Comparison of ENCODE assay signal across 16 cellular contexts in the genomic region with DNA sequence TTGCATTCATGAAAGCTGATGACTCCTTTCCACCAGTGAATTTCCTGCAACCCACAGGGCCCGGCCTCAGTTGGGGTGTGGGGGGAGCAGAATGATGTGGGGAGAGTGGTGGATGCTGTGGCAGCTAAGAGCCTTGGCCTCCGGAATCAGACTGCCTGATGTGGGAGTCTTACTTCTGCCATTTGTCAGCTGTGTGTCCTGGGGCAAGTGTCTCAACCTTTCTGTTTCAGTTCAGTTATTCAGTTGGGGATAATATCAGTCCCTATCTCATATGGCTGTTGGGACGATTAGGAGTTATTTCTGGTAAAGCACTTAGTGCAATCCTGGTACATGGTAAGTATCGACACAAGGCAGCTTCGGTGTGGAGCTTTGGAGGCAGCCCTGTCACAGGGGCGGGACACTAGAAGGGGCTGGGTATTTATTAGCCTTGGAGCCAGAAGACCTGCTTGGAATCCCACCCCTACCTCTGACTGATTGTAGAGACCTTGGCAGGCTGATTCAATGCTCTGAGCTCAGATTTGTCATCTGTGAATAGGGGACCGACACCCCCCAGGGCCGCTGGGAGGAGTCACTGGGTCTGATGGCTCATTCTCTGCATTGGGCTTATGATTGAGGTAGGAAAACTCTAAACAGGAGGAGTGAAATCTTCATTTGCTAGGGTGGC. TPM values are rescaled to one million over a fixed set of nuclear protein-coding genes. Genes with fewer than 3 reads are reported as not detected.
DNase-seq lines count a peak whose midpoint lies in the region; ATAC-seq, FAIRE-seq and TF ChIP-seq lines count a peak whose summit lies in the region.
"Had no signal": no experiment of that assay in that cellular context is flagged by ENCODE, and none has a peak within 500 bp of the region (broad histone marks: within the 10 kb centered on the region; RNA-seq: fewer than 3 reads in every experiment).

No MANE protein-coding gene starts in this region.

- no peaks in the 10 kb centered on the region for H3K9me3 ChIP-seq in aorta (ENCODE audit: control insufficient read depth, low read length)

- intact Hi-C loops in Right ventricle myocardium inferior (cut with DNase I) (no loop called here), left cardiac atrium (cut with DNase I) (no loop called here), aorta (cut with DNase I) (no loop called here)

- no peaks in the 10 kb centered on the region for H3K36me3 Mint-ChIP-seq in nephron (ENCODE audit: low read depth)
- H3K36me3 Mint-ChIP-seq: stimulated activated naive B cell treated with anti-CD40 and anti-IgM and Interleukin-4, amounts not matched to agents 10 μg/mL and 1 μg/mL and 100 μg/mL, for 72 hours had no signal

- H3K36me3 ChIP-seq in aorta (ENCODE audit: control insufficient read depth in 1 of 2, insufficient read depth in 2 of 2, low read length in 1 of 2) = no peaks in the 10 kb centered on the region
- H3K36me3 ChIP-seq: cardiac muscle cell had no signal

- no peak for ATAC-seq in Right ventricle myocardium inferior
- ATAC-seq in left cardiac atrium = no peak
- ATAC-seq in aorta (ENCODE audit: low FRiP score) = no peak
- ATAC-seq in HG03280 (IDR thresholded peaks at IDR 0.05; ENCODE audit: unreplicated experiment) = no peak
- no peak for ATAC-seq in HG03521 (IDR thresholded peaks at IDR 0.05; ENCODE audit: unreplicated experiment)
- ATAC-seq: stimulated activated naive B cell treated with anti-CD40 and anti-IgM and Interleukin-4, amounts not matched to agents 10 μg/mL and 1 μg/mL and 100 μg/mL, for 72 hours had no signal

- no peak overlapping the region for H3K4me3 ChIP-seq in epithelial cell of esophagus (ENCODE audit: low read length)
- no peak overlapping the region for H3K4me3 ChIP-seq in aorta (ENCODE audit: low read length in 2 of 2)
- H3K4me3 ChIP-seq: cardiac muscle cell, SK-N-MC had no signal

- TF ChIP-seq CTCF in epithelial cell of esophagus (IDR thresholded peaks at IDR 0.05; ENCODE audit: insufficient read depth, low read depth, low read length, missing control alignments) (no peak), nephron (IDR thresholded peaks at IDR 0.05; ENCODE audit: unreplicated experiment in 3 of 3) (no peak)

- TF ChIP-seq POLR2A in H54 (IDR thresholded peaks at IDR 0.05; ENCODE audit: low read depth, low read length) = no peak

- FAIRE-seq in H54 (lab: Jason Lieb, UNC) = no peak

- DNase-seq in Right ventricle myocardium inferior (ENCODE audit: missing footprints) (peak; percentile 32), left cardiac atrium (no peak), epithelial cell of esophagus (ENCODE audit: low read depth) (peak; percentile 34), aorta (no peak), H54 (ENCODE audit: insufficient read length, low spot score) (no peak)
- DNase-seq: 8988T; activated effector memory CD4-positive, alpha-beta T cell treated with anti-CD3 and anti-CD28 coated beads, Interleukin-2, amount 50 U/mL, for 16 hours; MV-4-11; NCI-H2171 treated with DMSO at 0.1 percent for 48 hours; stimulated activated CD4-positive, alpha-beta T cell treated with anti-CD3 and anti-CD28 coated beads, Interleukin-4, amount 100 ng/mL, for 4 hours; stimulated activated naive B cell treated with anti-CD40 and anti-IgM and Interleukin-4, amounts not matched to agents 10 μg/mL and 1 μg/mL and 100 μg/mL, for 72 hours had no signal

- no peaks in the 10 kb centered on the region for H3K9me3 Mint-ChIP-seq in nephron
- H3K9me3 Mint-ChIP-seq: stimulated activated naive B cell treated with anti-CD40 and anti-IgM and Interleukin-4, amounts not matched to agents 10 μg/mL and 1 μg/mL and 100 μg/mL, for 72 hours had no signal

- peaks cover 27% of the 10 kb centered on the region for H3K4me1 Mint-ChIP-seq in nephron
- H3K4me1 Mint-ChIP-seq: stimulated activated naive B cell treated with anti-CD40 and anti-IgM and Interleukin-4, amounts not matched to agents 10 μg/mL and 1 μg/mL and 100 μg/mL, for 72 hours had no signal

- no peaks in the 10 kb centered on the region for H3K27me3 Mint-ChIP-seq in nephron (ENCODE audit: low read depth)

- H3K4me3 Mint-ChIP-seq in nephron = peak overlapping the region in 1 of 3 experiments; percentile 34
- H3K4me3 Mint-ChIP-seq: stimulated activated naive B cell treated with anti-CD40 and anti-IgM and Interleukin-4, amounts not matched to agents 10 μg/mL and 1 μg/mL and 100 μg/mL, for 72 hours had no signal

- peak overlapping the region; percentile 77 to 88 for H3K27ac ChIP-seq in aorta (ENCODE audit: low read depth in 1 of 2, low read length in 2 of 2)
- H3K27ac ChIP-seq: cardiac muscle cell, SK-N-MC had no signal

- WGBS in aorta, 2 donors = 26 to 30% methylated on average over 8 of the region's 8 CpGs

- peak overlapping the region; percentile 81 to 96 (median 91) for H3K27ac Mint-ChIP-seq in nephron
- H3K27ac Mint-ChIP-seq: stimulated activated naive B cell treated with anti-CD40 and anti-IgM and Interleukin-4, amounts not matched to agents 10 μg/mL and 1 μg/mL and 100 μg/mL, for 72 hours had no signal

- H3K27me3 ChIP-seq in aorta (ENCODE audit: control insufficient read depth in 1 of 2, insufficient read depth in 2 of 2, low read length in 1 of 2) = no peaks in the 10 kb centered on the region
- H3K27me3 ChIP-seq: cardiac muscle cell had no signal

- peaks cover 3% of the 10 kb centered on the region in 2 donors for H3K4me1 ChIP-seq in aorta (ENCODE audit: control insufficient read depth in 1 of 2, insufficient read depth in 2 of 2, low read length in 2 of 2)

RNA-seq across cellular contexts. Expression of gene ARHGEF10L, which starts 19.6 kb away (rescaled TPM):
- total RNA-seq in Right ventricle myocardium inferior (59.9 TPM), left cardiac atrium (10 to 100 TPM; 40.6 to 44.9 TPM), aorta (100 to 1,000 TPM; 143 to 190 TPM)
- 100 to 1,000 TPM in 1 of 2 donors, 10 to 100 TPM in 1; 24.0 to 122 TPM for polyA plus RNA-seq in aorta

Comparison
In these comparisons a context has a peak if more than half of its experiments do, and no peak if none do; other contexts are left out.
1. DNase-seq: peak in Right ventricle myocardium inferior (single experiment) and epithelial cell of esophagus (single experiment); none in left cardiac atrium (single experiment), aorta (0 of 2) and H54 (single experiment).